Comparison of ENCODE assay signal across 31 cellular contexts in genomic region chrX:17842769-17843525, GRCh38. TPM values are rescaled to one million over a fixed set of nuclear protein-coding genes. Genes with fewer than 3 reads are reported as not detected.
A peak's percentile ranks its signal among the peaks of the same experiment; 100 is the strongest.
DNase-seq lines count a peak whose midpoint lies in the region; ATAC-seq and TF ChIP-seq lines count a peak whose summit lies in the region.
"Had no signal": no experiment of that assay in that cellular context is flagged by ENCODE, and none has a peak within 500 bp of the region (broad histone marks: within the 10 kb centered on the region; RNA-seq: fewer than 3 reads in every experiment).

No MANE protein-coding gene starts in this region.

- POLR2A ChIA-PET in CD8-positive, alpha-beta memory T cell (lab: Charles Lee): no interaction called here

- H3K4me3 Mint-ChIP-seq in CD8-positive, alpha-beta memory T cell: no peak overlapping the region
- H3K4me3 Mint-ChIP-seq: activated B cell treated with CpG ODN at 0.5 μM for 24 hours; activated T-cell treated with anti-CD3 and anti-CD28 coated beads, Interleukin-2, amount 50 U/mL, for 72 hours; nephron progenitor cell had no signal

- H3K27me3 ChIP-seq in right atrium auricular region: no peaks in the 10 kb centered on the region
- H3K27me3 ChIP-seq in uterus: no peaks in the 10 kb centered on the region
- H3K27me3 ChIP-seq in CD8-positive, alpha-beta memory T cell (ENCODE audit: insufficient read depth, low read length, poor library complexity, severe bottlenecking): no peaks in the 10 kb centered on the region
- H3K27me3 ChIP-seq in BE2C: no peaks in the 10 kb centered on the region
- H3K27me3 ChIP-seq: brain microvascular endothelial cell, MG63, pancreas, upper lobe of left lung had no signal

- H3K27ac Mint-ChIP-seq in CD8-positive, alpha-beta memory T cell: no peak overlapping the region
- H3K27ac Mint-ChIP-seq: activated B cell treated with CpG ODN at 0.5 μM for 24 hours; activated T-cell treated with anti-CD3 and anti-CD28 coated beads, Interleukin-2, amount 50 U/mL, for 72 hours; nephron progenitor cell had no signal

- no peaks in the 10 kb centered on the region for H3K9me3 ChIP-seq in right atrium auricular region
- H3K9me3 ChIP-seq in uterus: no peaks in the 10 kb centered on the region
- no peaks in the 10 kb centered on the region for H3K9me3 ChIP-seq in CD8-positive, alpha-beta memory T cell (ENCODE audit: low read length)
- H3K9me3 ChIP-seq in BE2C: no peaks in the 10 kb centered on the region
- H3K9me3 ChIP-seq: MG63, pancreas, spleen, upper lobe of left lung had no signal

- CTCF ChIA-PET in CD8-positive, alpha-beta memory T cell (lab: Charles Lee): no interaction called here

- H3K4me3 ChIP-seq in right atrium auricular region (no peak overlapping the region), fibroblast of pulmonary artery (replicated peaks; ENCODE audit: low read depth, low read length) (no peak overlapping the region), uterus (no peak overlapping the region), BE2C (ENCODE audit: low read depth, low read length) (no peak overlapping the region)
- H3K4me3 ChIP-seq in CD8-positive, alpha-beta memory T cell (ENCODE audit: low read length): no peak overlapping the region
- H3K4me3 ChIP-seq: MG63, pancreas, PC-9, spleen, upper lobe of left lung had no signal

- H3K9me3 Mint-ChIP-seq in CD8-positive, alpha-beta memory T cell: peaks cover 0 to 1% (median 0%) of the 10 kb centered on the region in 5 donors
- H3K9me3 Mint-ChIP-seq: activated B cell treated with CpG ODN at 0.5 μM for 24 hours; activated T-cell treated with anti-CD3 and anti-CD28 coated beads, Interleukin-2, amount 50 U/mL, for 72 hours had no signal

- H3K27ac ChIP-seq in right atrium auricular region (no peak overlapping the region), uterus (peak overlapping the region; percentile 14 to 49)
- no peak overlapping the region for H3K27ac ChIP-seq in CD8-positive, alpha-beta memory T cell (ENCODE audit: low read depth, low read length)
- H3K27ac ChIP-seq: brain microvascular endothelial cell, C4-2B, pancreas, PC-9, spleen had no signal

- TF ChIP-seq POLR2A in uterus (IDR thresholded peaks at IDR 0.05): no peak

- no peaks in the 10 kb centered on the region for H3K4me1 Mint-ChIP-seq in CD8-positive, alpha-beta memory T cell
- H3K4me1 Mint-ChIP-seq: activated B cell treated with CpG ODN at 0.5 μM for 24 hours, nephron progenitor cell had no signal

- TF ChIP-seq CTCF in right atrium auricular region (IDR thresholded peaks at IDR 0.05) (no peak), fibroblast of pulmonary artery (IDR thresholded peaks at IDR 0.05; ENCODE audit: low read length, missing control alignments) (no peak), uterus (IDR thresholded peaks at IDR 0.05) (no peak), BE2C (IDR thresholded peaks at IDR 0.05; ENCODE audit: low read depth, low read length) (no peak)

- no peaks in the 10 kb centered on the region for H3K36me3 ChIP-seq in right atrium auricular region
- no peaks in the 10 kb centered on the region for H3K36me3 ChIP-seq in uterus
- no peaks in the 10 kb centered on the region for H3K36me3 ChIP-seq in CD8-positive, alpha-beta memory T cell (ENCODE audit: insufficient read depth, low read length)
- no peaks in the 10 kb centered on the region for H3K36me3 ChIP-seq in BE2C
- H3K36me3 ChIP-seq: brain microvascular endothelial cell, MG63, pancreas, spleen, upper lobe of left lung had no signal

- intact Hi-C loops in left ventricle myocardium superior (cut with micrococcal nuclease) (no loop called here), uterus (cut with DNase I; ENCODE audit: low total_unique reads) (no loop called here)

- DNase-seq in left ventricle myocardium superior: no peak
- DNase-seq in right atrium auricular region (ENCODE audit: low spot score): no peak
- peak; percentile 0 for DNase-seq in amniotic epithelial cell (ENCODE audit: low read depth)
- peak; percentile 6 for DNase-seq in fibroblast of pulmonary artery (ENCODE audit: low read depth)
- DNase-seq in uterus: no peak
- DNase-seq in CD8-positive, alpha-beta memory T cell: no peak
- no peak for DNase-seq in BE2C
- DNase-seq: activated B cell treated with CpG ODN at 0.5 μM for 24 hours; activated CD4-positive, alpha-beta T cell treated with anti-CD3 and anti-CD28 coated beads, Interleukin-2, amount 50 U/mL, for 4 hours; activated naive CD4-positive, alpha-beta T cell treated with Interleukin-2 at 50 U/mL for 16 hours; activated T-cell treated with anti-CD3 and anti-CD28 coated beads, Interleukin-2, amount 50 U/mL, for 72 hours; amniotic stem cell; brain microvascular endothelial cell; Calu3; DND-41; effector CD4-positive, alpha-beta T cell; hypothalamus; KBM-7; MG63; NCI-H1417; NCI-H2081 treated with DMSO at 0.1 percent for 48 hours; NCI-H524 treated with DMSO at 0.1 percent for 48 hours; nephron progenitor cell; NK-92 treated with Interleukin-12 subunit alpha and Interleukin-12 subunit beta, amount 100 ng/mL, for 24 hours; pancreas; PC-9; spleen; substantia nigra; upper lobe of left lung had no signal

- H3K4me1 ChIP-seq in right atrium auricular region: peaks cover 0 to 20% of the 10 kb centered on the region in 2 donors
- H3K4me1 ChIP-seq in uterus: peaks cover 3 to 7% of the 10 kb centered on the region in 2 donors
- H3K4me1 ChIP-seq in CD8-positive, alpha-beta memory T cell (ENCODE audit: insufficient read depth, low read length): no peaks in the 10 kb centered on the region
- no peaks in the 10 kb centered on the region for H3K4me1 ChIP-seq in BE2C
- H3K4me1 ChIP-seq: pancreas, spleen had no signal

- no peaks in the 10 kb centered on the region for H3K36me3 Mint-ChIP-seq in CD8-positive, alpha-beta memory T cell

- peaks cover 0 to 5% of the 10 kb centered on the region in 2 donors for H3K27me3 Mint-ChIP-seq in CD8-positive, alpha-beta memory T cell
- H3K27me3 Mint-ChIP-seq: activated B cell treated with CpG ODN at 0.5 μM for 24 hours had no signal

- ATAC-seq in left ventricle myocardium superior: peak; percentile 62
- no peak for ATAC-seq in GM21723 (IDR thresholded peaks at IDR 0.05; ENCODE audit: unreplicated experiment)
- ATAC-seq: activated T-cell treated with anti-CD3 and anti-CD28 coated beads, Interleukin-2, amount 50 U/mL, for 72 hours had no signal

RNA-seq across cellular contexts. Expression of gene RAI2, which starts 18.2 kb away (rescaled TPM):
- 22.3 TPM for total RNA-seq in left ventricle myocardium superior
- 10 to 100 TPM; 13.9 to 29.6 TPM for total RNA-seq in right atrium auricular region
- 10 to 100 TPM in 3 of 4 donors, 1 to 10 TPM in 1; 6.0 to 80.1 (median 27.5) TPM for total RNA-seq in uterus
- total RNA-seq in CD8-positive, alpha-beta memory T cell: under 1 TPM; 0.55 to 0.64 TPM
- 0.32 TPM for polyA plus RNA-seq in CD8-positive, alpha-beta memory T cell
- 0.36 TPM for polyA plus RNA-seq in BE2C (2012; ENCODE audit: insufficient read depth, insufficient read length, low read depth)
- total RNA-seq: activated B cell treated with CpG ODN at 0.5 μM for 24 hours, PC-9 had no signal

Comparison
In these comparisons a context has a peak if more than half of its experiments do, and no peak if none do; other contexts are left out.
1. DNase-seq: peak in amniotic epithelial cell (single experiment) and fibroblast of pulmonary artery (single experiment); none in left ventricle myocardium superior (single experiment), right atrium auricular region (single experiment), uterus (0 of 2), CD8-positive, alpha-beta memory T cell (0 of 5) and BE2C (single experiment).
2. H3K27ac ChIP-seq: peak in uterus (2 of 2); none in right atrium auricular region (0 of 2) and CD8-positive, alpha-beta memory T cell (single experiment).
3. RNA of gene RAI2, which starts 18.2 kb away (total RNA-seq): 6.0 to 80.1 TPM in uterus, 13.9 to 29.6 TPM in right atrium auricular region and 22.3 TPM in left ventricle myocardium superior (single experiment); 0.55 to 0.64 TPM in CD8-positive, alpha-beta memory T cell; every median in the first group is over 4 times any median in the second.